9 cellular contexts compared by ENCODE assay signal in the genomic region with DNA sequence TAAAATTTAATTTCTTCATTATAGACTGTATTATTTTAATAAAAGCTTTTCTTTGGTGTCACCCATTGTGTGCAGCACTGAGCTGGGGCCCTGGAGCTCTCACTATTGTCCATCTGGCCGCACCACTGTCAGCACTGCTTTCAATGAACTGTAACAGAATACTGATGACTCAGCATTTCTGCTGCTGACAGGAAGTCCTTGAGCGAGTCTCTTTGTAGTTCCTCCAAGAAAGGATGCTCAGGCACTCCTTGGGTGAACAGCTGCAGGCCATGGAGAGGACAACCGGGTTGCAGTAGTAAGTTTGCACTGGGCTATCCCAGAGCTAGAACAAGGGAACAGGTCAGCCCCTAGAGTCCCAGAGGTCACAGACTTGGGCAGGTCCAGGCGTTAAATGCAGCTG.
A peak's percentile ranks its signal among the peaks of the same experiment; 100 is the strongest.
DNase-seq lines count a peak whose midpoint lies in the region; ATAC-seq and TF ChIP-seq lines count a peak whose summit lies in the region.
"Had no signal": no experiment of that assay in that cellular context is flagged by ENCODE, and none has a peak within 500 bp of the region (broad histone marks: within the 10 kb centered on the region; RNA-seq: fewer than 3 reads in every experiment).

No MANE protein-coding gene starts in this region.

- H3K4me3 ChIP-seq in cardiac fibroblast (replicated peaks in 1 of 2; ENCODE audit: low read depth in 2 of 2, low read length in 2 of 2): no peak overlapping the region
- H3K4me3 ChIP-seq in Peyer's patch: no peak overlapping the region
- H3K4me3 ChIP-seq: SJSA1 had no signal

- no peaks in the 10 kb centered on the region for H3K36me3 Mint-ChIP-seq in activated naive CD8-positive, alpha-beta T cell treated with anti-CD3 and anti-CD28 coated beads for 36 hours

- H3K27me3 Mint-ChIP-seq in activated naive CD8-positive, alpha-beta T cell treated with anti-CD3 and anti-CD28 coated beads for 36 hours: peaks cover 38% of the 10 kb centered on the region

- no peak overlapping the region for H3K4me3 Mint-ChIP-seq in activated naive CD8-positive, alpha-beta T cell treated with anti-CD3 and anti-CD28 coated beads for 36 hours

- no peak for TF ChIP-seq POLR2A in Peyer's patch (IDR thresholded peaks at IDR 0.05)

- no peak overlapping the region for H3K27ac ChIP-seq in Peyer's patch
- H3K27ac ChIP-seq: SJSA1 had no signal

- ATAC-seq in HG03460 (IDR thresholded peaks at IDR 0.05; ENCODE audit: unreplicated experiment) (peak; percentile 32), sciatic nerve (peak; percentile 51)

- no peak for TF ChIP-seq CTCF in cardiac fibroblast (IDR thresholded peaks at IDR 0.05; ENCODE audit: low read depth, low read length)
- TF ChIP-seq CTCF in Peyer's patch (IDR thresholded peaks at IDR 0.05): no peak

- no peaks in the 10 kb centered on the region for H3K9me3 Mint-ChIP-seq in activated naive CD8-positive, alpha-beta T cell treated with anti-CD3 and anti-CD28 coated beads for 36 hours

- intact Hi-C loops in sciatic nerve (cut with DNase I): no loop called here

- no peaks in the 10 kb centered on the region for H3K36me3 ChIP-seq in Peyer's patch
- H3K36me3 ChIP-seq: SJSA1 had no signal

- no peak overlapping the region for H3K27ac Mint-ChIP-seq in activated naive CD8-positive, alpha-beta T cell treated with anti-CD3 and anti-CD28 coated beads for 36 hours

- H3K27me3 ChIP-seq in Peyer's patch: no peaks in the 10 kb centered on the region
- H3K27me3 ChIP-seq: SJSA1 had no signal

- DNase-seq in NCI-H82 (lab: John Stamatoyannopoulos, UW): peak; percentile 22
- no peak for DNase-seq in NCI-H82 treated with DMSO at 0.1 percent for 48 hours (lab: John Stamatoyannopoulos, UW; ENCODE audit: unreplicated experiment)
- DNase-seq in cardiac fibroblast (ENCODE audit: low read depth in 2 of 2): peak; percentile 64 to 86
- DNase-seq in sciatic nerve (ENCODE audit: low spot score): no peak
- no peak for DNase-seq in Peyer's patch
- no peak for DNase-seq in activated naive CD8-positive, alpha-beta T cell treated with anti-CD3 and anti-CD28 coated beads for 36 hours
- no peak for DNase-seq in globus pallidus (ENCODE audit: low spot score)

- H3K4me1 ChIP-seq in Peyer's patch: no peaks in the 10 kb centered on the region

- no peaks in the 10 kb centered on the region for H3K4me1 Mint-ChIP-seq in activated naive CD8-positive, alpha-beta T cell treated with anti-CD3 and anti-CD28 coated beads for 36 hours

- H3K9me3 ChIP-seq in Peyer's patch: no peaks in the 10 kb centered on the region
- H3K9me3 ChIP-seq: SJSA1 had no signal

Comparison
In these comparisons a context has a peak if more than half of its experiments do, and no peak if none do; other contexts are left out.
1. DNase-seq: peak in NCI-H82 (single experiment) and cardiac fibroblast (2 of 2); none in NCI-H82 treated with DMSO at 0.1 percent for 48 hours (single experiment), sciatic nerve (single experiment), Peyer's patch (0 of 3), activated naive CD8-positive, alpha-beta T cell treated with anti-CD3 and anti-CD28 coated beads for 36 hours (single experiment) and globus pallidus (single experiment).